In the genomic region with DNA sequence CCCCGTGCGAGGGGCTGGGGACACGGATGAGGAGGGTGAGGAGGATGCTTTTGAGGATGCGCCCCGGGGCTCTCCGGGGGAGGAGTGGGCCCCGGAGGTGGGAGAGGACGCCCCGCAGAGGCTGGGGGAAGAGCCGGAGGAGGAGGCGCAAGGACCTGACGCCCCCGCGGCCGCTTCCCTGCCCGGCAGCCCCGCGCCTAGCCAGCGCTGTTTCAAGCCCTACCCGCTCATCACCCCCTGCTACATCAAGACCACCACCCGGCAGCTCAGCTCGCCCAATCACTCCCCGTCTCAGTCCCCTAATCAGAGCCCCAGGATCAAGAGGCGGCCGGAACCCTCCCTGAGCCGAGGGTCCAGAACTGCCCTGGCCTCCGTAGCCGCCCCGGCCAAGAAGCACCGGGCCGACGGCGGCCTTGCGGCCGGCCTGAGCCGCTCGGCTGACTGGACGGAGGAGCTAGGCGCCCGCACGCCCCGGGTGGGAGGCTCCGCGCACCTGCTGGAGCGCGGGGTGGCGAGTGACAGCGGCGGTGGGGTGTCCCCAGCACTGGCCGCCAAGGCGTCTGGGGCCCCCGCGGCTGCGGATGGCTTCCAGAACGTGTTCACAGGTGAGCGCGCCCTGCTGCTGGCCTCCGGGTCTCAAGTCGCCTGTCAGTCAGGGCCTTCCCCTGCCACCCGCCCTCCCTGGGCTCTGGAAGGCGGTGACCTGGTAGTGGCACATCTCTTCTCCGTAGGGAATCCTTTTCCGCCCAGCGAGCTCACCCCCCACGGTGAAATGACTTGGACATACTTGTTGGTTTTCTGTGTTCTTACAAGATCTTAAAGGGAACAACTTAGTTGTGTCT, we compare ENCODE assay signal across 9 cellular contexts. TPM values are rescaled to one million over a fixed set of nuclear protein-coding genes. Genes with fewer than 3 reads are reported as not detected.
DNase-seq lines count a peak whose midpoint lies in the region; ATAC-seq, FAIRE-seq and TF ChIP-seq lines count a peak whose summit lies in the region.
"Had no signal": no experiment of that assay in that cellular context is flagged by ENCODE, and none has a peak within 500 bp of the region (broad histone marks: within the 10 kb centered on the region; RNA-seq: fewer than 3 reads in every experiment).

No MANE protein-coding gene starts in this region.

- no peak for TF ChIP-seq CTCF in gastroesophageal sphincter (IDR thresholded peaks at IDR 0.05)

- TF ChIP-seq POLR2A in GM12892 (IDR thresholded peaks at IDR 0.05; ENCODE audit: low read depth, low read length), result no peak
- TF ChIP-seq POLR2A in gastroesophageal sphincter (IDR thresholded peaks at IDR 0.05), result no peak

- peak overlapping the region in 2 of 4 donors; percentile 45 to 74 for H3K27ac ChIP-seq in gastroesophageal sphincter

- H3K4me3 ChIP-seq in gastroesophageal sphincter, result peak overlapping the region; percentile 8 to 58

- 11 to 15% methylated on average over 4 to 11 of the region's 65 CpGs for WGBS in gastroesophageal sphincter (ENCODE audit: low coverage in 1 of 2), 2 donors

- H3K9me3 ChIP-seq in gastroesophageal sphincter, result no peaks in the 10 kb centered on the region

- H3K27me3 ChIP-seq in gastroesophageal sphincter, result peaks cover 66% of the 10 kb centered on the region

- DNase-seq in GM12892 (ENCODE audit: insufficient read length), result peak; percentile 12
- DNase-seq in NCI-H748 treated with DMSO at 0.1 percent for 48 hours (lab: John Stamatoyannopoulos, UW), result peak; percentile 14
- peak; percentile 83 for DNase-seq in retina
- DNase-seq in putamen (ENCODE audit: low spot score), result no peak
- no peak for DNase-seq in activated effector memory CD4-positive, alpha-beta T cell treated with anti-CD3 and anti-CD28 coated beads, Interleukin-2, amount 50 U/mL, for 16 hours

- no peak for TF ChIP-seq EP300 in gastroesophageal sphincter (IDR thresholded peaks at IDR 0.05)

- peaks cover 0 to 29% (median 18%) of the 10 kb centered on the region in 3 donors for H3K4me1 ChIP-seq in gastroesophageal sphincter

- FAIRE-seq in GM12892 (lab: Jason Lieb, UNC), result no peak

- ATAC-seq in gastroesophageal sphincter (peak; percentile 24), GM18907 (IDR thresholded peaks at IDR 0.05; ENCODE audit: unreplicated experiment) (no peak), GM21786 (IDR thresholded peaks at IDR 0.05; ENCODE audit: unreplicated experiment) (no peak)

- no peaks in the 10 kb centered on the region for H3K36me3 ChIP-seq in gastroesophageal sphincter

RNA-seq across cellular contexts. Expression of a gene that starts 1.7 kb away (rescaled TPM):
- polyA plus RNA-seq in GM12892 (2012; ENCODE audit: missing spikeins), result not detected
- total RNA-seq in gastroesophageal sphincter, result 1 to 10 TPM in 3 of 4 donors, under 1 TPM in 1; 0.27 to 8.6 (median 2.7) TPM
- total RNA-seq: lung microvascular endothelial cell had no signal

Comparison
In these comparisons a context has a peak if more than half of its experiments do, and no peak if none do; other contexts are left out.
1. DNase-seq: peak in GM12892 (single experiment), NCI-H748 treated with DMSO at 0.1 percent for 48 hours (single experiment) and retina (single experiment); none in putamen (single experiment) and activated effector memory CD4-positive, alpha-beta T cell treated with anti-CD3 and anti-CD28 coated beads, Interleukin-2, amount 50 U/mL, for 16 hours (single experiment).